In the genomic region with DNA sequence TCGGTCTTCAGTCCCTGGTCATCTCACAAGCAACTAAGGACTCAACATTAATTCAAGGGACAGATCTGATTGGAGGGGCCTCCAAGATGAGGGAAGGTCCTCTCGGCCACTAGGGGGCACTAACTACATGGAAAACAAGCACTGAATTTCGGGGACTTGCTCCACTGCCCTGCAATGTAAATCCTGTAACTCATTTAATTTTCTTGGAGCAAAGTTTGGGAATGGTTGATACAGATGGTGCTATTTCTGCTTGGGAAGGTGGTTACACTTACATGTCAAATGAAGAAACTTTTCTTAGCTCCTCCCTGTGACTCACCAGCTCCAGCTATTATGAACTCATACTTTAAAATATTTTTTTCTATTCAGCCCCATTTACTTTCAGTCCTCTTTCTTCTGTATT, we compare ENCODE assay signal across 9 cellular contexts.
DNase-seq lines count a peak whose midpoint lies in the region; ATAC-seq and TF ChIP-seq lines count a peak whose summit lies in the region.
"Had no signal": no experiment of that assay in that cellular context is flagged by ENCODE, and none has a peak within 500 bp of the region (broad histone marks: within the 10 kb centered on the region; RNA-seq: fewer than 3 reads in every experiment).

No MANE protein-coding gene starts in this region.

- DNase-seq in AML-193 (lab: John Stamatoyannopoulos, UW) (peak; percentile 39 to 59), GM19238 (ENCODE audit: insufficient read length, low spot score) (peak; percentile 43), NCI-H510A (lab: John Stamatoyannopoulos, UW) (peak; percentile 24), myocyte (ENCODE audit: low read depth) (peak; percentile 73), suprapubic skin (ENCODE audit: low spot score in 2 of 2) (no peak)
- peak; percentile 69 for DNase-seq in activated CD4-positive, alpha-beta T cell treated with anti-CD3 and anti-CD28 coated beads, Interleukin-2, amount 10 ng/mL, durations not matched to agents 7 days and 5 days
- DNase-seq in effector CD8-positive, alpha-beta T cell (lab: John Stamatoyannopoulos, UW), result peak; percentile 10
- DNase-seq: naive B cell had no signal

- 18% methylated on average over 3 of the region's 3 CpGs for WGBS in suprapubic skin

- H3K9me3 ChIP-seq in suprapubic skin, result no peaks in the 10 kb centered on the region

- H3K36me3 Mint-ChIP-seq in activated CD4-positive, alpha-beta T cell treated with anti-CD3 and anti-CD28 coated beads, Interleukin-2, amount 10 ng/mL, durations not matched to agents 7 days and 5 days (ENCODE audit: low read depth), result no peaks in the 10 kb centered on the region
- H3K36me3 Mint-ChIP-seq: naive B cell had no signal

- no peak overlapping the region for H3K4me3 ChIP-seq in suprapubic skin

- no peak overlapping the region for H3K27ac Mint-ChIP-seq in activated CD4-positive, alpha-beta T cell treated with anti-CD3 and anti-CD28 coated beads, Interleukin-2, amount 10 ng/mL, durations not matched to agents 7 days and 5 days
- H3K27ac Mint-ChIP-seq: naive B cell had no signal

- TF ChIP-seq EP300 in suprapubic skin (IDR thresholded peaks at IDR 0.05), result no peak

- H3K27me3 ChIP-seq in suprapubic skin, result peaks cover under 1% of the 10 kb centered on the region

- no peak overlapping the region for H3K27ac ChIP-seq in suprapubic skin

- no peaks in the 10 kb centered on the region for H3K36me3 ChIP-seq in suprapubic skin

- H3K4me1 ChIP-seq in suprapubic skin, result no peaks in the 10 kb centered on the region

- TF ChIP-seq POLR2A in suprapubic skin (IDR thresholded peaks at IDR 0.05), result no peak

- no peak overlapping the region for H3K4me3 Mint-ChIP-seq in activated CD4-positive, alpha-beta T cell treated with anti-CD3 and anti-CD28 coated beads, Interleukin-2, amount 10 ng/mL, durations not matched to agents 7 days and 5 days
- H3K4me3 Mint-ChIP-seq: naive B cell had no signal

- ATAC-seq in GM21786 (IDR thresholded peaks at IDR 0.05; ENCODE audit: unreplicated experiment), result no peak

- CTCF ChIA-PET in activated CD4-positive, alpha-beta T cell treated with anti-CD3 and anti-CD28 coated beads, Interleukin-2, amount 10 ng/mL, durations not matched to agents 7 days and 5 days (lab: Charles Lee), result no interaction called here

- TF ChIP-seq CTCF in suprapubic skin (IDR thresholded peaks at IDR 0.05), result peak; percentile 49 to 69

- POLR2A ChIA-PET in activated CD4-positive, alpha-beta T cell treated with anti-CD3 and anti-CD28 coated beads, Interleukin-2, amount 10 ng/mL, durations not matched to agents 7 days and 5 days (lab: Charles Lee), result no interaction called here

- no peaks in the 10 kb centered on the region for H3K9me3 Mint-ChIP-seq in activated CD4-positive, alpha-beta T cell treated with anti-CD3 and anti-CD28 coated beads, Interleukin-2, amount 10 ng/mL, durations not matched to agents 7 days and 5 days
- H3K9me3 Mint-ChIP-seq: naive B cell had no signal

- no peaks in the 10 kb centered on the region for H3K4me1 Mint-ChIP-seq in activated CD4-positive, alpha-beta T cell treated with anti-CD3 and anti-CD28 coated beads, Interleukin-2, amount 10 ng/mL, durations not matched to agents 7 days and 5 days
- H3K4me1 Mint-ChIP-seq: naive B cell had no signal

- H3K27me3 Mint-ChIP-seq in activated CD4-positive, alpha-beta T cell treated with anti-CD3 and anti-CD28 coated beads, Interleukin-2, amount 10 ng/mL, durations not matched to agents 7 days and 5 days, result peaks cover 26% of the 10 kb centered on the region

Comparison
In these comparisons a context has a peak if more than half of its experiments do, and no peak if none do; other contexts are left out.
1. DNase-seq: peak in AML-193 (2 of 2), GM19238 (single experiment), NCI-H510A (single experiment), activated CD4-positive, alpha-beta T cell treated with anti-CD3 and anti-CD28 coated beads, Interleukin-2, amount 10 ng/mL, durations not matched to agents 7 days and 5 days (single experiment), effector CD8-positive, alpha-beta T cell (single experiment) and myocyte (single experiment); none in suprapubic skin (0 of 2).